In the genomic region with DNA sequence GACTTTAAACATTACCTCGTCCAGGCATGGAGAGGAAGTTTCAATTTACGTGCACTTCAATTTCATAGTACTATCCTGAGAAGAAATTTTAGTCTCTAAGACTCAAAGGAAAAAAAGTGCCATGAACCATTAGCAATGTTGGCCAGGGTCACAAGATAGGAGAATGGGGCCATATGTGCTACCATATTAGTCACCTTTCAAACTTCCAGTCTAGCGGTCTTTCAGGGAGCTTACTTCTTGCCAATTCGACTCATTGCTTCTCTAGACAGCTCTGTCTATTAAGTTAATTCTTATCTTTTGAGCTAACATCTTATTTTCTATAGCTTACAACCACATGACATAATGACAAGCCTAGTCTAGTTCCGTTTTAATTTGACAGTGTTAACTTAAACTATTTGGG, we compare ENCODE assay signal across 22 cellular contexts.
A peak's percentile ranks its signal among the peaks of the same experiment; 100 is the strongest.
DNase-seq lines count a peak whose midpoint lies in the region; ATAC-seq and TF ChIP-seq lines count a peak whose summit lies in the region.
"Had no signal": no experiment of that assay in that cellular context is flagged by ENCODE, and none has a peak within 500 bp of the region (broad histone marks: within the 10 kb centered on the region; RNA-seq: fewer than 3 reads in every experiment).

No MANE protein-coding gene starts in this region.

- H3K4me1 ChIP-seq in SK-N-SH (ENCODE audit: control insufficient read depth in 1 of 2, insufficient read depth in 2 of 2, low read depth in 1 of 2, low read length in 1 of 2): peaks cover 6 to 48% of the 10 kb centered on the region in 2 experiments; a peak in 3 of 4 replicates
- H3K4me1 ChIP-seq in IMR-90 (ENCODE audit: control insufficient read depth, insufficient read depth, low read length): peaks cover 7% of the 10 kb centered on the region
- peaks cover 47% of the 10 kb centered on the region for H3K4me1 ChIP-seq in osteoblast (ENCODE audit: insufficient read depth, low read length)
- H3K4me1 ChIP-seq: HAP-1, SJCRH30 had no signal

- no peak for TF ChIP-seq EP300 in SK-N-SH (IDR thresholded peaks at IDR 0.05; ENCODE audit: borderline replicate concordance in 1 of 2, low read depth in 1 of 2, low read length in 1 of 2)

- no peak overlapping the region for H3K4me3 ChIP-seq in SK-N-SH (ENCODE audit: low read depth in 2 of 2, low read length in 1 of 2)
- no peak overlapping the region for H3K4me3 ChIP-seq in IMR-90 (ENCODE audit: insufficient read depth, low read depth, low read length)
- H3K4me3 ChIP-seq in osteoblast (ENCODE audit: insufficient read depth, low read length): no peak overlapping the region
- H3K4me3 ChIP-seq: BLaER1 treated with 17β-estradiol and CSF1 and Interleukin-3, amounts not matched to agents 10 nM and 100 nM; HAP-1; heart left ventricle; SJCRH30 had no signal

- H4K20me1 ChIP-seq in SK-N-SH (ENCODE audit: insufficient read depth): no peaks in the 10 kb centered on the region
- H4K20me1 ChIP-seq in IMR-90 (ENCODE audit: insufficient read depth, low read length): no peaks in the 10 kb centered on the region; the same call in 1 of the 2 replicates
- no peaks in the 10 kb centered on the region for H4K20me1 ChIP-seq in osteoblast (ENCODE audit: insufficient read depth, low read length)

- no peak overlapping the region for H4K91ac ChIP-seq in IMR-90 (ENCODE audit: insufficient read depth, low read depth, low read length)

- no peaks in the 10 kb centered on the region for H3K79me1 ChIP-seq in IMR-90 (ENCODE audit: low read depth in 1 of 2, low read length in 2 of 2)

- TF ChIP-seq RAD21 in SK-N-SH (IDR thresholded peaks at IDR 0.05; ENCODE audit: low read length) (no peak), IMR-90 (IDR thresholded peaks at IDR 0.05; ENCODE audit: low read length) (no peak)

- H2BK20ac ChIP-seq in IMR-90 (ENCODE audit: low read depth, low read length): no peak overlapping the region

- CTCF ChIA-PET in SK-N-SH (lab: Yijun Ruan, JAX) (interaction anchor here (1.1 to 7.2 kb wide), 5 partner anchors 10 to 191 kb away, joined by 3 to 43 read pairs (median 25); no protein-coding TSS in a partner anchor), IMR-90 (lab: Yijun Ruan, JAX) (interaction anchor here (0.9 kb wide), 1 partner anchor 73 kb away, joined by 4 read pairs; no protein-coding TSS in a partner anchor)

- no peak overlapping the region for H2AK5ac ChIP-seq in IMR-90 (ENCODE audit: low read depth, low read length)

- peak overlapping the region in 1 of 2 experiments; percentile 99; a peak in 2 of 4 replicates for H3K27ac ChIP-seq in SK-N-SH (ENCODE audit: low read depth in 2 of 2, low read length in 1 of 2)
- no peak overlapping the region for H3K27ac ChIP-seq in IMR-90 (ENCODE audit: insufficient read depth, low read length)
- peak overlapping the region; percentile 79 for H3K27ac ChIP-seq in osteoblast (ENCODE audit: low read depth, low read length)
- H3K27ac ChIP-seq: BLaER1 treated with 17β-estradiol and CSF1 and Interleukin-3, amounts not matched to agents 10 nM and 100 nM; heart left ventricle; SJCRH30 had no signal

- no peak overlapping the region for H4K5ac ChIP-seq in IMR-90 (ENCODE audit: low read depth, low read length)

- no peak overlapping the region for H2AK9ac ChIP-seq in IMR-90 (replicated peaks; ENCODE audit: low read depth, low read length, poor library complexity)

- H3K27me3 ChIP-seq in SK-N-SH (ENCODE audit: insufficient read depth) (no peaks in the 10 kb centered on the region), IMR-90 (ENCODE audit: control insufficient read depth, insufficient read depth, low read length) (no peaks in the 10 kb centered on the region), osteoblast (ENCODE audit: insufficient read depth, low read length) (no peaks in the 10 kb centered on the region)
- H3K27me3 ChIP-seq: BLaER1 treated with 17β-estradiol and CSF1 and Interleukin-3, amounts not matched to agents 10 nM and 100 nM; heart left ventricle; SJCRH30 had no signal

- H3K9me3 Mint-ChIP-seq in central memory CD8-positive, alpha-beta T cell: no peaks in the 10 kb centered on the region
- H3K9me3 Mint-ChIP-seq: activated T-helper 2 cell treated with anti-CD3 and anti-CD28 coated beads, Interferon-gamma antibody, Interleukin-2, Interleukin-4, amounts not matched to agents 10 μg/mL and 5 μg/mL and 100 μg/mL, durations not matched to agents 14 hours and 24 hours and 36 hours; stimulated activated naive CD8-positive, alpha-beta T cell treated with anti-CD3 and anti-CD28 coated beads, Interleukin-15, Interleukin-2, amounts not matched to agents 100 ng/mL and 50 ng/mL, for 24 hours; T-helper 2 cell treated with Interferon-gamma antibody and Interleukin-4, amounts not matched to agents 5 μg/mL and 100 μg/mL, for 36 hours; WTC11 had no signal

- H3K9me2 ChIP-seq in SK-N-SH: no peaks in the 10 kb centered on the region

- H3K4ac ChIP-seq in IMR-90 (ENCODE audit: low read depth, low read length): no peak overlapping the region

- H3K79me2 ChIP-seq in SK-N-SH (ENCODE audit: insufficient read depth) (no peaks in the 10 kb centered on the region), osteoblast (ENCODE audit: insufficient read depth, low read length) (no peaks in the 10 kb centered on the region)

- H3K14ac ChIP-seq in IMR-90 (replicated peaks; ENCODE audit: low read depth, low read length): no peak overlapping the region

- H3K36me3 ChIP-seq in SK-N-SH (replicated peaks in 1 of 2; ENCODE audit: control insufficient read depth in 1 of 2, insufficient read depth in 2 of 2, low read length in 1 of 2) (no peaks in the 10 kb centered on the region), IMR-90 (ENCODE audit: control insufficient read depth, insufficient read depth, low read length) (no peaks in the 10 kb centered on the region), osteoblast (ENCODE audit: insufficient read depth, low read length) (no peaks in the 10 kb centered on the region)
- H3K36me3 ChIP-seq: HAP-1, heart left ventricle, SJCRH30 had no signal

- H3K4me2 ChIP-seq in SK-N-SH (no peak overlapping the region), IMR-90 (ENCODE audit: low read depth, low read length) (no peak overlapping the region), osteoblast (ENCODE audit: insufficient read depth, low read length) (no peak overlapping the region)
- H3K4me2 ChIP-seq: BLaER1 treated with 17β-estradiol and CSF1 and Interleukin-3, amounts not matched to agents 10 nM and 100 nM had no signal

- TF ChIP-seq POLR2A in IMR-90 (IDR thresholded peaks at IDR 0.05; ENCODE audit: low read depth, low read length): no peak

- no peak overlapping the region for H2BK120ac ChIP-seq in IMR-90 (ENCODE audit: low read depth, low read length)

- BruUV-seq in IMR-90 (replicated peaks; lab: Mats Ljungman, UMichigan): no TSS peak

- H3K23ac ChIP-seq in IMR-90 (ENCODE audit: low read depth, low read length): no peak overlapping the region

- POLR2A ChIA-PET in SK-N-SH (lab: Yijun Ruan, JAX): no interaction called here
- POLR2A ChIA-PET in IMR-90 (lab: Charles Lee; ENCODE audit: unreplicated experiment): no interaction called here

- H3K4me1 Mint-ChIP-seq in central memory CD8-positive, alpha-beta T cell: peaks cover 54% of the 10 kb centered on the region
- H3K4me1 Mint-ChIP-seq: WTC11 had no signal

- ATAC-seq in SK-N-SH treated with all-trans-retinoic acid at 6 μM for 48 hours: no peak; the same call in 2 of the 3 replicates
- ATAC-seq in IMR-90 (ENCODE audit: low read depth): no peak
- no peak for ATAC-seq in central memory CD8-positive, alpha-beta T cell (replicated peaks; ENCODE audit: extremely low read depth, poor library complexity, severe bottlenecking)
- ATAC-seq: heart left ventricle, WTC11 had no signal

- 41% methylated on average over 5 of the region's 5 CpGs for WGBS in SK-N-SH (ENCODE audit: low lambda C conversion rate)
- 76% methylated on average over 3 of the region's 5 CpGs; no CpG with 5 or more reads in 1 of the 2 experiments for WGBS in IMR-90 (ENCODE audit: extremely low coverage in 2 of 2, insufficient read length in 1 of 2), 2 experiments

- peaks cover 37% of the 10 kb centered on the region for H3K36me3 Mint-ChIP-seq in central memory CD8-positive, alpha-beta T cell (ENCODE audit: insufficient read depth)
- H3K36me3 Mint-ChIP-seq: WTC11 had no signal

- H3K56ac ChIP-seq in IMR-90 (ENCODE audit: extremely low read depth, insufficient read depth, low read length): no peak overlapping the region

- no peak overlapping the region for H4K8ac ChIP-seq in IMR-90 (ENCODE audit: low read depth in 2 of 2, low read length in 2 of 2)

- peaks cover 14% of the 10 kb centered on the region for H3F3A ChIP-seq in SK-N-SH (replicated peaks; ENCODE audit: insufficient read depth)

- dilution Hi-C loops in IMR-90 (cut with HindIII; ENCODE audit: low sequenced_read_pairs, unreplicated experiment): no loop called here

- no peaks in the 10 kb centered on the region for H3K27me3 Mint-ChIP-seq in central memory CD8-positive, alpha-beta T cell
- H3K27me3 Mint-ChIP-seq: stimulated activated naive CD8-positive, alpha-beta T cell treated with anti-CD3 and anti-CD28 coated beads, Interleukin-15, Interleukin-2, amounts not matched to agents 100 ng/mL and 50 ng/mL, for 24 hours had no signal

- in situ Hi-C loops in IMR-90 (cut with MboI; ENCODE audit: low sequenced_read_pairs): no loop called here

- no peak overlapping the region for H2BK5ac ChIP-seq in IMR-90 (ENCODE audit: low read depth, low read length, poor library complexity, severe bottlenecking)

- peak overlapping the region; percentile 30 for H3K27ac Mint-ChIP-seq in central memory CD8-positive, alpha-beta T cell (ENCODE audit: low read depth)
- H3K27ac Mint-ChIP-seq: activated T-helper 2 cell treated with anti-CD3 and anti-CD28 coated beads, Interferon-gamma antibody, Interleukin-2, Interleukin-4, amounts not matched to agents 10 μg/mL and 5 μg/mL and 100 μg/mL, durations not matched to agents 14 hours and 24 hours and 36 hours; stimulated activated naive CD8-positive, alpha-beta T cell treated with anti-CD3 and anti-CD28 coated beads, Interleukin-15, Interleukin-2, amounts not matched to agents 100 ng/mL and 50 ng/mL, for 24 hours; T-helper 2 cell treated with Interferon-gamma antibody and Interleukin-4, amounts not matched to agents 5 μg/mL and 100 μg/mL, for 36 hours; WTC11 had no signal

- H3K9ac ChIP-seq in SK-N-SH (no peak overlapping the region), IMR-90 (ENCODE audit: low read depth, low read length) (no peak overlapping the region)
- H3K9ac ChIP-seq: BLaER1 treated with 17β-estradiol and CSF1 and Interleukin-3, amounts not matched to agents 10 nM and 100 nM had no signal

- TF ChIP-seq CTCF in SK-N-SH (IDR thresholded peaks at IDR 0.05) (no peak), IMR-90 (conservative IDR thresholded peaks at IDR 0.05; ENCODE audit: low read depth, low read length) (no peak), osteoblast (IDR thresholded peaks at IDR 0.05; ENCODE audit: extremely low read depth, low read depth, low read length) (no peak)

- intact Hi-C loops in IMR-90 (cut with micrococcal nuclease): no loop called here

- H3K9me1 ChIP-seq in IMR-90 (ENCODE audit: insufficient read depth, low read length): peaks cover 9% of the 10 kb centered on the region

- H2BK15ac ChIP-seq in IMR-90 (ENCODE audit: low read depth, low read length): no peak overlapping the region

- H3K9me3 ChIP-seq in SK-N-SH: no peaks in the 10 kb centered on the region
- no peaks in the 10 kb centered on the region for H3K9me3 ChIP-seq in IMR-90 (ENCODE audit: control insufficient read depth, insufficient read depth, low read length)
- H3K9me3 ChIP-seq in osteoblast (ENCODE audit: low read depth, low read length): no peaks in the 10 kb centered on the region
- H3K9me3 ChIP-seq: BLaER1 treated with 17β-estradiol and CSF1 and Interleukin-3, amounts not matched to agents 10 nM and 100 nM; HAP-1; heart left ventricle; SJCRH30 had no signal

- no peak overlapping the region for H2AFZ ChIP-seq in SK-N-SH (ENCODE audit: low read depth)
- no peak overlapping the region for H2AFZ ChIP-seq in IMR-90 (replicated peaks; ENCODE audit: low read length, poor library complexity)
- H2AFZ ChIP-seq in osteoblast (ENCODE audit: low read length): no peak overlapping the region

- H3K4me3 Mint-ChIP-seq in central memory CD8-positive, alpha-beta T cell: no peak overlapping the region
- H3K4me3 Mint-ChIP-seq: stimulated activated naive CD8-positive, alpha-beta T cell treated with anti-CD3 and anti-CD28 coated beads, Interleukin-15, Interleukin-2, amounts not matched to agents 100 ng/mL and 50 ng/mL, for 24 hours; T-helper 2 cell treated with Interferon-gamma antibody and Interleukin-4, amounts not matched to agents 5 μg/mL and 100 μg/mL, for 36 hours; WTC11 had no signal

- no peak overlapping the region for H3K18ac ChIP-seq in IMR-90 (ENCODE audit: low read depth, low read length)

- DNase-seq in SK-N-SH: no peak
- peak; percentile 80 for DNase-seq in IMR-90
- DNase-seq in central memory CD8-positive, alpha-beta T cell (ENCODE audit: low spot score in 2 of 2): no peak
- no peak for DNase-seq in osteoblast (ENCODE audit: insufficient read length, low spot score, missing footprints)
- DNase-seq in islet precursor cell: no peak
- DNase-seq in DMS153 treated with DMSO at 0.1 percent for 48 hours (lab: John Stamatoyannopoulos, UW; ENCODE audit: unreplicated experiment): no peak
- no peak for DNase-seq in NCI-H146 (lab: John Stamatoyannopoulos, UW)
- DNase-seq: cerebellar nuclear complex; effector CD4-positive, alpha-beta T cell; heart left ventricle; NCI-H1694; NCI-H226; SJCRH30; stimulated activated CD4-positive, alpha-beta T cell treated with anti-CD3 and anti-CD28 coated beads, Interleukin-1b, Interleukin-23, amount 100 ng/mL, for 48 hours; trophoblast cell had no signal
